Comparison of ENCODE assay signal across 19 cellular contexts in genomic region chrX:150201841-150202240, GRCh38.
DNase-seq lines count a peak whose midpoint lies in the region; ATAC-seq and TF ChIP-seq lines count a peak whose summit lies in the region.
"Had no signal": no experiment of that assay in that cellular context is flagged by ENCODE, and none has a peak within 500 bp of the region (broad histone marks: within the 10 kb centered on the region; RNA-seq: fewer than 3 reads in every experiment).

No MANE protein-coding gene starts in this region.

- no peaks in the 10 kb centered on the region; a peak in 1 of 22 replicates for H3K9me3 ChIP-seq in BLaER1 treated with 17β-estradiol and CSF1 and Interleukin-3, amounts not matched to agents 10 nM and 100 nM (replicated peaks in 1 of 11)
- H3K9me3 ChIP-seq in left ventricle myocardium inferior (replicated peaks), result no peaks in the 10 kb centered on the region
- H3K9me3 ChIP-seq: MG63, SJSA1 had no signal

- DNase-seq in HT1080 (ENCODE audit: low read depth), result peak; percentile 23
- peak; percentile 7 for DNase-seq in astrocyte of the hippocampus (ENCODE audit: low read depth, low spot score)
- DNase-seq in fibroblast of the aortic adventitia (ENCODE audit: low read depth), result peak; percentile 19
- no peak for DNase-seq in left ventricle myocardium inferior
- no peak for DNase-seq in GM20000 (ENCODE audit: low spot score)
- DNase-seq: CD4-positive, CD25-positive, alpha-beta regulatory T cell; COR-L47; DMS 273 treated with DMSO at 0.1 percent for 48 hours; Karpas-422; MG63; NCI-H1048; NCI-H1436; NCI-H1930; NCI-H226; NCI-H524; NCI-H82 had no signal

- ATAC-seq in GM21390 (IDR thresholded peaks at IDR 0.05; ENCODE audit: unreplicated experiment), result no peak

- H3K4me1 ChIP-seq in BLaER1 treated with 17β-estradiol and CSF1 and Interleukin-3, amounts not matched to agents 10 nM and 100 nM, result peaks cover 35 to 59% (median 47%) of the 10 kb centered on the region in 10 experiments
- no peaks in the 10 kb centered on the region for H3K4me1 ChIP-seq in left ventricle myocardium inferior

- TF ChIP-seq CTCF in fibroblast of the aortic adventitia (IDR thresholded peaks at IDR 0.05; ENCODE audit: insufficient read depth, low read length) (no peak), left ventricle myocardium inferior (IDR thresholded peaks at IDR 0.05; ENCODE audit: borderline replicate concordance) (no peak), GM20000 (IDR thresholded peaks at IDR 0.05; ENCODE audit: extremely low read depth, missing control alignments) (no peak)

- H3K4me2 ChIP-seq in BLaER1 treated with 17β-estradiol and CSF1 and Interleukin-3, amounts not matched to agents 10 nM and 100 nM, result peak overlapping the region in 9 of 11 experiments; percentile 61 to 82 (median 75); a peak in 13 of 22 replicates

- no peak overlapping the region; a peak in 1 of 22 replicates for H3K9ac ChIP-seq in BLaER1 treated with 17β-estradiol and CSF1 and Interleukin-3, amounts not matched to agents 10 nM and 100 nM

- no peaks in the 10 kb centered on the region for H4K20me1 ChIP-seq in BLaER1 treated with 17β-estradiol and CSF1 and Interleukin-3, amounts not matched to agents 10 nM and 100 nM

- no peak overlapping the region for H3K4me3 ChIP-seq in BLaER1 treated with 17β-estradiol and CSF1 and Interleukin-3, amounts not matched to agents 10 nM and 100 nM
- H3K4me3 ChIP-seq in fibroblast of the aortic adventitia (ENCODE audit: low read depth, low read length), result no peak overlapping the region
- no peak overlapping the region for H3K4me3 ChIP-seq in left ventricle myocardium inferior
- H3K4me3 ChIP-seq: MG63, SJSA1 had no signal

- H3K36me3 ChIP-seq in BLaER1 treated with 17β-estradiol and CSF1 and Interleukin-3, amounts not matched to agents 10 nM and 100 nM, result no peaks in the 10 kb centered on the region
- no peaks in the 10 kb centered on the region for H3K36me3 ChIP-seq in left ventricle myocardium inferior
- H3K36me3 ChIP-seq: MG63, SJSA1 had no signal

- peak overlapping the region in 6 of 11 experiments; percentile 65 to 83 (median 76); a peak in 10 of 22 replicates for H3K27ac ChIP-seq in BLaER1 treated with 17β-estradiol and CSF1 and Interleukin-3, amounts not matched to agents 10 nM and 100 nM
- H3K27ac ChIP-seq in left ventricle myocardium inferior (replicated peaks), result no peak overlapping the region
- H3K27ac ChIP-seq: SJSA1 had no signal

- no peaks in the 10 kb centered on the region for H3K27me3 ChIP-seq in BLaER1 treated with 17β-estradiol and CSF1 and Interleukin-3, amounts not matched to agents 10 nM and 100 nM
- H3K27me3 ChIP-seq in left ventricle myocardium inferior (ENCODE audit: low read depth), result no peaks in the 10 kb centered on the region
- H3K27me3 ChIP-seq: MG63, SJSA1 had no signal

- intact Hi-C loops in left ventricle myocardium inferior (cut with micrococcal nuclease), result no loop called here

Comparison
In these comparisons a context has a peak if more than half of its experiments do, and no peak if none do; other contexts are left out.
1. DNase-seq: peak in HT1080 (single experiment), astrocyte of the hippocampus (single experiment) and fibroblast of the aortic adventitia (single experiment); none in left ventricle myocardium inferior (single experiment) and GM20000 (single experiment).